ENCODE assay signal across 16 cellular contexts in the genomic region with DNA sequence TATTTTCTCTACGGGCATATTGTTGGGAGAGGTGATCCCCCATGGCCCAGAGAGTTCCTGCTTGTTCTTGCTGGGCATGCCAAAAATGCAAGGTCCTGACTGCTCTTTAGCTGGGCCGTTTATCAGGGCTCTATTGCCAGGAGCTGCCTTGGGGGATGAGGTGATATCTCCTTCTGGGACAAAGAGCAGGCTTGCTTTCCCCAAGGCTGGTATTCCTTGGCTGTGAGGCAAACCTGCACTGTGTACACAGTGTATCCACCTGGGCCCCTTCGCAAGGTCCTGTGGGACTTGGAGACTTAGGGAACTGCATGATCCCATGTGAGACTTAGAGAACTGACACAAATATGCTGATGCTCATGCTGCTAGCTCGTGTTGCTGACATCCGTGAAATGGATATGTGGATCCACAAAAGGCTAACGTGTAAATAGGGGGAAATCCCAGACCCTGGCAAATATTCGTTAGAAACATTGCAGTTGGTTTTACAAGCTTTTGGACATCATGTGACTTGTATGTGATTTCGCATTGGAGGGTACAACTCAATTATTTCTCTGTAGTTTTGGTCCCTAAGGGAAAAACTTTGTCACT. TPM values are rescaled to one million over a fixed set of nuclear protein-coding genes. Genes with fewer than 3 reads are reported as not detected.
DNase-seq lines count a peak whose midpoint lies in the region; ATAC-seq and TF ChIP-seq lines count a peak whose summit lies in the region.
"Had no signal": no experiment of that assay in that cellular context is flagged by ENCODE, and none has a peak within 500 bp of the region (broad histone marks: within the 10 kb centered on the region; RNA-seq: fewer than 3 reads in every experiment).

No MANE protein-coding gene starts in this region.

- DNase-seq in Caco-2 (peak; percentile 31 to 58), Panc1 (ENCODE audit: low read depth, low spot score) (no peak), islet precursor cell (peak; percentile 61), prostate gland (ENCODE audit: low spot score) (no peak), putamen (ENCODE audit: low spot score) (no peak), NCI-H524 (lab: John Stamatoyannopoulos, UW) (no peak), KBM-7 (no peak)
- DNase-seq: ACHN, AML-193, MV-4-11, NCI-H1417, NCI-H187 treated with DMSO at 0.1 percent for 48 hours, NCI-H748 treated with DMSO at 0.1 percent for 48 hours, PC-9 had no signal

- intact Hi-C loops in Caco-2 (cut with micrococcal nuclease; ENCODE audit: unreplicated experiment), result no loop called here
- intact Hi-C loops in Panc1 (cut with micrococcal nuclease; ENCODE audit: unreplicated experiment), result no loop called here
- intact Hi-C loops in prostate gland (cut with DNase I), result no loop called here

- H3K9me3 Mint-ChIP-seq in Caco-2 (ENCODE audit: unreplicated experiment), result no peaks in the 10 kb centered on the region

- ATAC-seq in Panc1, result peak; percentile 85
- ATAC-seq in GM21526 (IDR thresholded peaks at IDR 0.05; ENCODE audit: low FRiP score, unreplicated experiment), result no peak

- H3K4me3 ChIP-seq in Caco-2 (ENCODE audit: low read depth, low read length), result no peak overlapping the region
- H3K4me3 ChIP-seq in Panc1 (ENCODE audit: low read depth in 2 of 2, low read length in 2 of 2), result 0 out of 4 replicates have a peak overlapping the region, but pooled peaks of 1 of the 2 experiments have one; percentile 8
- no peak overlapping the region for H3K4me3 ChIP-seq in prostate gland
- H3K4me3 ChIP-seq: PC-9 had no signal

- POLR2A ChIA-PET in Caco-2 (lab: Charles Lee) (no interaction called here), Panc1 (lab: Charles Lee) (no interaction called here)

- 48% methylated on average over 6 of the region's 8 CpGs for WGBS in prostate gland

- BruUV-seq in Caco-2 (replicated peaks; lab: Mats Ljungman, UMichigan) (no TSS peak), Panc1 (replicated peaks; lab: Mats Ljungman, UMichigan) (no TSS peak)

- CTCF ChIA-PET in Caco-2 (lab: Charles Lee) (no interaction called here), Panc1 (lab: Charles Lee) (no interaction called here)

- no peaks in the 10 kb centered on the region for H3K27me3 Mint-ChIP-seq in Caco-2 (ENCODE audit: insufficient read depth, unreplicated experiment)

- H3K36me3 ChIP-seq in Caco-2 (ENCODE audit: control insufficient read depth, insufficient read depth, low read length) (no peaks in the 10 kb centered on the region), Panc1 (ENCODE audit: control insufficient read depth, insufficient read depth, low read length) (no peaks in the 10 kb centered on the region), prostate gland (no peaks in the 10 kb centered on the region)

- H3K36me3 Mint-ChIP-seq in Caco-2 (ENCODE audit: insufficient read depth, unreplicated experiment), result no peaks in the 10 kb centered on the region
- H3K36me3 Mint-ChIP-seq: CD14-positive monocyte had no signal

- H3K27me3 ChIP-seq in Caco-2 (replicated peaks; ENCODE audit: control insufficient read depth, insufficient read depth, low read length) (no peaks in the 10 kb centered on the region), Panc1 (ENCODE audit: control insufficient read depth, insufficient read depth, low read length) (no peaks in the 10 kb centered on the region), prostate gland (replicated peaks; ENCODE audit: insufficient read depth) (no peaks in the 10 kb centered on the region)

- no peak for TF ChIP-seq POLR2A in prostate gland (IDR thresholded peaks at IDR 0.05)

- H3K9me3 ChIP-seq in Caco-2 (no peaks in the 10 kb centered on the region), Panc1 (ENCODE audit: control insufficient read depth, insufficient read depth, low read depth, low read length) (no peaks in the 10 kb centered on the region), prostate gland (no peaks in the 10 kb centered on the region)

- TF ChIP-seq CTCF in Caco-2 (IDR thresholded peaks at IDR 0.05; ENCODE audit: insufficient read depth in 1 of 2, low read depth in 1 of 2, low read length in 1 of 2, severe bottlenecking in 1 of 2, unreplicated experiment in 1 of 2), result no peak
- TF ChIP-seq CTCF in Panc1 (IDR thresholded peaks at IDR 0.05), result no peak
- no peak for TF ChIP-seq CTCF in prostate gland (IDR thresholded peaks at IDR 0.05)

- peaks cover 12% of the 10 kb centered on the region; the same call in 1 of the 2 replicates for H3K4me1 ChIP-seq in Caco-2
- peaks cover 11% of the 10 kb centered on the region for H3K4me1 ChIP-seq in Panc1 (ENCODE audit: control insufficient read depth, insufficient read depth, low read length)
- no peaks in the 10 kb centered on the region for H3K4me1 ChIP-seq in prostate gland (replicated peaks)

- H3K27ac ChIP-seq in Panc1 (ENCODE audit: low read length), result peak overlapping the region; percentile 80
- peak overlapping the region; percentile 27 to 41 for H3K27ac ChIP-seq in prostate gland
- H3K27ac ChIP-seq: PC-9 had no signal

- H3K27ac Mint-ChIP-seq in Caco-2 (ENCODE audit: unreplicated experiment), result no peak overlapping the region
- H3K27ac Mint-ChIP-seq: CD14-positive monocyte had no signal

- in situ Hi-C loops in Panc1 (cut with HindIII; ENCODE audit: low pct_unique_long_range_greater_than_20kb, low sequenced_read_pairs), result no loop called here
- in situ Hi-C loops in KBM-7 (cut with MboI; ENCODE audit: low pct_unique_long_range_greater_than_20kb, low sequenced_read_pairs), result no loop called here

- H3K4me1 Mint-ChIP-seq in Caco-2 (ENCODE audit: low read depth, unreplicated experiment), result no peaks in the 10 kb centered on the region
- H3K4me1 Mint-ChIP-seq: CD14-positive monocyte had no signal

- no peak overlapping the region for H3K4me3 Mint-ChIP-seq in Caco-2 (ENCODE audit: unreplicated experiment)
- H3K4me3 Mint-ChIP-seq: CD14-positive monocyte had no signal

RNA-seq across cellular contexts. Expression of a gene that starts 24.4 kb away (rescaled TPM):
- total RNA-seq in Caco-2 (2022), result 33.6 and 36.1 TPM in 2 replicates
- total RNA-seq in Panc1 (2021; ENCODE audit: unreplicated experiment), result 38.7 TPM
- 8.8 TPM for polyA plus RNA-seq in Panc1 (2012; ENCODE audit: insufficient read length)
- 10 to 100 TPM; 42.0 to 43.5 TPM for total RNA-seq in prostate gland

Comparison
In these comparisons a context has a peak if more than half of its experiments do, and no peak if none do; other contexts are left out.
1. DNase-seq: peak in Caco-2 (2 of 2) and islet precursor cell (single experiment); none in Panc1 (single experiment), prostate gland (single experiment), putamen (single experiment), NCI-H524 (0 of 2) and KBM-7 (single experiment).